23 cellular contexts compared by ENCODE assay signal in genomic region chr17:1593630-1593931, GRCh38.
DNase-seq lines count a peak whose midpoint lies in the region; ATAC-seq and TF ChIP-seq lines count a peak whose summit lies in the region.
"Had no signal": no experiment of that assay in that cellular context is flagged by ENCODE, and none has a peak within 500 bp of the region (broad histone marks: within the 10 kb centered on the region; RNA-seq: fewer than 3 reads in every experiment).

No MANE protein-coding gene starts in this region.

- no peak for TF ChIP-seq CTCF in OCI-LY3 (IDR thresholded peaks at IDR 0.05; ENCODE audit: low read depth, low read length)

- peak overlapping the region; percentile 70 for H3K27ac ChIP-seq in OCI-LY3 (ENCODE audit: low read length)
- peak overlapping the region; percentile 77 to 78 for H3K27ac ChIP-seq in mucosa of rectum (ENCODE audit: low read depth in 2 of 2, low read length in 2 of 2)
- H3K27ac ChIP-seq: right atrium auricular region, WERI-Rb-1 had no signal

- no peaks in the 10 kb centered on the region for H4K20me1 ChIP-seq in OCI-LY3 (ENCODE audit: insufficient read depth, low read length)

- no peaks in the 10 kb centered on the region for H3K9me3 ChIP-seq in OCI-LY3 (ENCODE audit: insufficient read depth, low read length)
- no peaks in the 10 kb centered on the region for H3K9me3 ChIP-seq in mucosa of rectum (ENCODE audit: control insufficient read depth in 2 of 2, low read length in 2 of 2)
- H3K9me3 ChIP-seq: right atrium auricular region had no signal

- H3K4me1 ChIP-seq in OCI-LY3 (ENCODE audit: low read length) (peaks cover 44% of the 10 kb centered on the region), mucosa of rectum (ENCODE audit: control insufficient read depth in 2 of 2, insufficient read depth in 2 of 2, low read length in 2 of 2) (peaks cover 32 to 41% of the 10 kb centered on the region in 2 donors)

- H3K4me1 Mint-ChIP-seq in activated naive CD4-positive, alpha-beta T cell treated with anti-CD3 and anti-CD28 coated beads, Interleukin-2, amount 10 ng/mL, durations not matched to agents 7 days and 5 days = peaks cover 2% of the 10 kb centered on the region
- H3K4me1 Mint-ChIP-seq: central memory CD8-positive, alpha-beta T cell had no signal

- H3K27ac Mint-ChIP-seq in activated naive CD4-positive, alpha-beta T cell treated with anti-CD3 and anti-CD28 coated beads, Interleukin-2, amount 10 ng/mL, durations not matched to agents 7 days and 5 days = peak overlapping the region; percentile 60
- H3K27ac Mint-ChIP-seq: activated CD4-positive, alpha-beta memory T cell treated with anti-CD3 and anti-CD28 coated beads for 36 hours had no signal

- no peak overlapping the region for H3K4me3 Mint-ChIP-seq in activated naive CD4-positive, alpha-beta T cell treated with anti-CD3 and anti-CD28 coated beads, Interleukin-2, amount 10 ng/mL, durations not matched to agents 7 days and 5 days
- H3K4me3 Mint-ChIP-seq: activated CD4-positive, alpha-beta memory T cell treated with anti-CD3 and anti-CD28 coated beads for 36 hours; central memory CD8-positive, alpha-beta T cell had no signal

- DNase-seq in activated naive CD4-positive, alpha-beta T cell treated with anti-CD3 and anti-CD28 coated beads, Interleukin-2, amount 10 ng/mL, durations not matched to agents 7 days and 5 days = no peak
- DNase-seq in activated naive CD4-positive, alpha-beta T cell (lab: John Stamatoyannopoulos, UW) = no peak
- DNase-seq in stimulated activated CD4-positive, alpha-beta T cell treated with anti-CD3 and anti-CD28 coated beads, Interleukin-2, amount 100 ng/mL, for 24 hours = no peak
- DNase-seq: activated CD4-positive, alpha-beta memory T cell treated with anti-CD3 and anti-CD28 coated beads for 36 hours; effector CD4-positive, alpha-beta T cell; erythroblast; foreskin melanocyte; NCI-H1930; NCI-H2227 treated with DMSO at 0.1 percent for 48 hours; NCI-H774; stimulated activated CD4-positive, alpha-beta T cell treated with anti-CD3 and anti-CD28 coated beads, Interleukin-15, amount 100 ng/mL, for 24 hours; T-helper 2 cell; trophoblast cell; WERI-Rb-1 had no signal

- H3K4me3 ChIP-seq in OCI-LY3 (ENCODE audit: low read length) (peak overlapping the region; percentile 65), mucosa of rectum (ENCODE audit: low read length in 2 of 2) (no peak overlapping the region)
- H3K4me3 ChIP-seq: K562, right atrium auricular region had no signal

- no peaks in the 10 kb centered on the region for H3K9me3 Mint-ChIP-seq in activated naive CD4-positive, alpha-beta T cell treated with anti-CD3 and anti-CD28 coated beads, Interleukin-2, amount 10 ng/mL, durations not matched to agents 7 days and 5 days
- H3K9me3 Mint-ChIP-seq: activated CD4-positive, alpha-beta memory T cell treated with anti-CD3 and anti-CD28 coated beads for 36 hours; central memory CD8-positive, alpha-beta T cell had no signal

- H3K36me3 ChIP-seq in OCI-LY3 (replicated peaks; ENCODE audit: low read depth, low read length) (no peaks in the 10 kb centered on the region), mucosa of rectum (ENCODE audit: control insufficient read depth in 2 of 2, insufficient read depth in 2 of 2, low read length in 2 of 2) (peaks cover 0 to 6% of the 10 kb centered on the region in 2 donors)
- H3K36me3 ChIP-seq: right atrium auricular region, WERI-Rb-1 had no signal

- no peak for ATAC-seq in GM21423 (IDR thresholded peaks at IDR 0.05; ENCODE audit: unreplicated experiment)
- no peak for ATAC-seq in GM21381 (IDR thresholded peaks at IDR 0.05; ENCODE audit: unreplicated experiment)
- no peak for ATAC-seq in HG03378 (IDR thresholded peaks at IDR 0.05; ENCODE audit: unreplicated experiment)
- ATAC-seq: K562, Panc1 had no signal

- H3K36me3 Mint-ChIP-seq in activated naive CD4-positive, alpha-beta T cell treated with anti-CD3 and anti-CD28 coated beads, Interleukin-2, amount 10 ng/mL, durations not matched to agents 7 days and 5 days = no peaks in the 10 kb centered on the region
- H3K36me3 Mint-ChIP-seq: activated CD4-positive, alpha-beta memory T cell treated with anti-CD3 and anti-CD28 coated beads for 36 hours had no signal

- H3K27me3 Mint-ChIP-seq in activated naive CD4-positive, alpha-beta T cell treated with anti-CD3 and anti-CD28 coated beads, Interleukin-2, amount 10 ng/mL, durations not matched to agents 7 days and 5 days = peaks cover 16% of the 10 kb centered on the region
- H3K27me3 Mint-ChIP-seq: activated CD4-positive, alpha-beta memory T cell treated with anti-CD3 and anti-CD28 coated beads for 36 hours; central memory CD8-positive, alpha-beta T cell had no signal

- H3K4me2 ChIP-seq in OCI-LY3 (ENCODE audit: low read length) = peak overlapping the region; percentile 87

- CTCF ChIA-PET in activated naive CD4-positive, alpha-beta T cell treated with anti-CD3 and anti-CD28 coated beads, Interleukin-2, amount 10 ng/mL, durations not matched to agents 7 days and 5 days (lab: Charles Lee) = no interaction called here

- H3K27me3 ChIP-seq in OCI-LY3 (ENCODE audit: low read depth, low read length) (no peaks in the 10 kb centered on the region), mucosa of rectum (ENCODE audit: control insufficient read depth in 2 of 2, insufficient read depth in 2 of 2, low read length in 2 of 2) (no peaks in the 10 kb centered on the region)
- H3K27me3 ChIP-seq: right atrium auricular region had no signal

- peak overlapping the region; percentile 58 for H3K9ac ChIP-seq in OCI-LY3 (ENCODE audit: low read length)
- no peak overlapping the region for H3K9ac ChIP-seq in mucosa of rectum (ENCODE audit: low read depth in 1 of 2, low read length in 2 of 2)

- H2AFZ ChIP-seq in OCI-LY3 (ENCODE audit: low read depth, low read length) = no peak overlapping the region

- no peaks in the 10 kb centered on the region for H3K79me2 ChIP-seq in OCI-LY3 (ENCODE audit: low read length)
